Comparison of ENCODE assay signal across 10 cellular contexts in the genomic region with DNA sequence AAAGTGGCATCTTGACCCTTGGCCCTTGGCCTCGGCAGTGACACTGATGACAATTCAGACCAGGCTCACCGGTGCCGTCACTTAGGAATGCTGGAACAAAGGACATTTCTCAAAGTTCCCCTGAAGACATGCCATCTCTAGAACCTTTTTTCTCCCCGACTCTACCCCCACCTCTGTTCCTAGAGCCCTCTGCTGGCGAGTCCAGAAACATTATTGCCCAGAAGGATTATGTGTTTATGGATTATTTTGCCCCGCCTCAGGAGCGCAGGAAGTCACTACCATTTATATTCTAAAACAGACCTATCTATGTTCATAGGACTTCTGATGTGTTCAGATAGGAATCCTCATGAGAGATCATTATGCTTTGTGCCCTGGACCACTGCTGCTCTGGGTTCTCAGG. TPM values are rescaled to one million over a fixed set of nuclear protein-coding genes. Genes with fewer than 3 reads are reported as not detected.
DNase-seq lines count a peak whose midpoint lies in the region; ATAC-seq and TF ChIP-seq lines count a peak whose summit lies in the region.
"Had no signal": no experiment of that assay in that cellular context is flagged by ENCODE, and none has a peak within 500 bp of the region (broad histone marks: within the 10 kb centered on the region; RNA-seq: fewer than 3 reads in every experiment).

No MANE protein-coding gene starts in this region.

- H3K4me1 ChIP-seq in cardiac muscle cell (ENCODE audit: low read depth) (peaks cover 25% of the 10 kb centered on the region), thoracic aorta (ENCODE audit: control insufficient read depth in 1 of 2, low read depth in 2 of 2) (peaks cover 0 to 9% of the 10 kb centered on the region in 2 donors)

- H3K36me3 ChIP-seq in cardiac muscle cell, result peaks cover 17% of the 10 kb centered on the region
- H3K36me3 ChIP-seq in thoracic aorta, result peaks cover 25% of the 10 kb centered on the region

- DNase-seq in cardiac muscle cell (ENCODE audit: low read depth in 1 of 2, low spot score in 1 of 2) (no peak), cardiac septum (ENCODE audit: low spot score) (no peak), SK-MEL-5 (ENCODE audit: low read depth, low spot score) (peak; percentile 70), fibroblast of mammary gland (ENCODE audit: low read depth) (peak; percentile 31), thoracic aorta (ENCODE audit: low spot score) (no peak), NOMO-1 (lab: John Stamatoyannopoulos, UW; ENCODE audit: unreplicated experiment in 2 of 2) (no peak), iPS-NIHi7 (ENCODE audit: extremely low spot score) (no peak)
- no peak for DNase-seq in activated naive CD4-positive, alpha-beta T cell (lab: John Stamatoyannopoulos, UW)
- DNase-seq: C1 segment of cervical spinal cord, NCI-H187 had no signal

- no peaks in the 10 kb centered on the region for H3K27me3 ChIP-seq in cardiac muscle cell
- no peaks in the 10 kb centered on the region for H3K27me3 ChIP-seq in thoracic aorta (replicated peaks; ENCODE audit: insufficient read depth)

- H3K4me3 ChIP-seq in cardiac muscle cell (no peak overlapping the region), fibroblast of mammary gland (ENCODE audit: control insufficient read depth, low read depth, low read length) (no peak overlapping the region), thoracic aorta (no peak overlapping the region)

- intact Hi-C loops in cardiac septum (cut with DNase I), result no loop called here

- in situ Hi-C loops in SK-MEL-5 (cut with HindIII; ENCODE audit: low pct_unique_long_range_greater_than_20kb, low sequenced_read_pairs), result no loop called here

- H3K27ac ChIP-seq in cardiac muscle cell (peak overlapping the region; percentile 49), thoracic aorta (no peak overlapping the region)

- H3K9me3 ChIP-seq in cardiac muscle cell (ENCODE audit: low read depth) (no peaks in the 10 kb centered on the region), thoracic aorta (no peaks in the 10 kb centered on the region)

- no peak for ATAC-seq in thoracic aorta (ENCODE audit: insufficient number of reproducible peaks, low FRiP score, low read depth)

- TF ChIP-seq CTCF in cardiac muscle cell (IDR thresholded peaks at IDR 0.05; ENCODE audit: low read depth, low read length), result peak; percentile 46
- TF ChIP-seq CTCF in fibroblast of mammary gland (conservative IDR thresholded peaks at IDR 0.05; ENCODE audit: control insufficient read depth, insufficient read depth, low read depth, low read length), result peak; percentile 44
- peak; percentile 37 for TF ChIP-seq CTCF in thoracic aorta (IDR thresholded peaks at IDR 0.05)

RNA-seq across cellular contexts. Expression of gene SHISA4, which starts 12.6 kb away (rescaled TPM):
- total RNA-seq in cardiac muscle cell (14.3 and 21.9 TPM in 2 replicates), cardiac septum (123 TPM), thoracic aorta (100 to 1,000 TPM in 1 of 2 donors, 10 to 100 TPM in 1; 38.9 to 115 TPM)
- polyA plus RNA-seq in cardiac muscle cell, result 22.8 and 24.3 TPM in 2 replicates
- total RNA-seq in SK-MEL-5 (2014; rRNA removed; shearing (Covaris generic)), result 34.1 and 35.0 TPM in 2 replicates
- 61.2 and 66.1 TPM in 2 replicates for polyA plus RNA-seq in SK-MEL-5 (2015; cell fraction: cytosol; rRNA removed)
- 35.2 and 36.3 TPM in 2 replicates for polyA plus RNA-seq in SK-MEL-5 (2015; cell fraction: nucleus; rRNA removed)

RNA-seq across cellular contexts. Expression of gene IPO9, which starts 47.2 kb away (rescaled TPM):
- 34.7 and 36.9 TPM in 2 replicates for total RNA-seq in cardiac muscle cell
- 61.7 and 82.1 TPM in 2 replicates for polyA plus RNA-seq in cardiac muscle cell
- 24.7 TPM for total RNA-seq in cardiac septum
- 20.8 and 29.3 TPM in 2 replicates for total RNA-seq in SK-MEL-5 (2014; rRNA removed; shearing (Covaris generic))
- polyA plus RNA-seq in SK-MEL-5 (2015; cell fraction: cytosol; rRNA removed), result 28.8 and 38.0 TPM in 2 replicates
- 54.6 and 56.0 TPM in 2 replicates for polyA plus RNA-seq in SK-MEL-5 (2015; cell fraction: nucleus; rRNA removed)
- total RNA-seq in thoracic aorta, result 10 to 100 TPM; 21.4 to 32.6 TPM

Comparison
In these comparisons a context has a peak if more than half of its experiments do, and no peak if none do; other contexts are left out.
1. DNase-seq: peak in SK-MEL-5 (single experiment) and fibroblast of mammary gland (single experiment); none in cardiac muscle cell (0 of 2), cardiac septum (single experiment), thoracic aorta (single experiment), activated naive CD4-positive, alpha-beta T cell (0 of 4), NOMO-1 (0 of 2) and iPS-NIHi7 (single experiment).
2. Peak in every context shown above with its lines, with median percentiles within 50 percentile points of each other: CTCF ChIP-seq.